In genomic region chr3:8239718-8240698, GRCh38 we compare ENCODE assay signal across 1 cellular context.
A peak's percentile ranks its signal among the peaks of the same experiment; 100 is the strongest.
TF ChIP-seq lines count a peak whose summit lies in the region.

No MANE protein-coding gene starts in this region.

TF ChIP-seq in H1, 55 proteins besides CTCF, POLR2A, EP300 and RAD21:
- no peak for TF ChIP-seq E2F6 (IDR thresholded peaks at IDR 0.05)
- TF ChIP-seq CREB1 (IDR thresholded peaks at IDR 0.05), result no peak
- no peak for TF ChIP-seq FOSL1 (IDR thresholded peaks at IDR 0.05; ENCODE audit: insufficient read depth, low read depth, low read length)
- TF ChIP-seq TAF1 (IDR thresholded peaks at IDR 0.05; ENCODE audit: low read depth, low read length), result no peak
- no peak for TF ChIP-seq SIRT6 (IDR thresholded peaks at IDR 0.05; ENCODE audit: low read length)
- TF ChIP-seq TEAD4 (IDR thresholded peaks at IDR 0.05; ENCODE audit: low read depth, low read length), result 0 out of 2 replicates have a peak, but pooled peaks have one; percentile 5
- no peak for TF ChIP-seq PHF8 (conservative IDR thresholded peaks at IDR 0.05; ENCODE audit: low read depth, low read length)
- no peak for TF ChIP-seq NANOG (IDR thresholded peaks at IDR 0.05; ENCODE audit: insufficient read depth, low read depth, low read length, poor library complexity, severe bottlenecking)
